Comparison of ENCODE assay signal across 8 cellular contexts in the genomic region with DNA sequence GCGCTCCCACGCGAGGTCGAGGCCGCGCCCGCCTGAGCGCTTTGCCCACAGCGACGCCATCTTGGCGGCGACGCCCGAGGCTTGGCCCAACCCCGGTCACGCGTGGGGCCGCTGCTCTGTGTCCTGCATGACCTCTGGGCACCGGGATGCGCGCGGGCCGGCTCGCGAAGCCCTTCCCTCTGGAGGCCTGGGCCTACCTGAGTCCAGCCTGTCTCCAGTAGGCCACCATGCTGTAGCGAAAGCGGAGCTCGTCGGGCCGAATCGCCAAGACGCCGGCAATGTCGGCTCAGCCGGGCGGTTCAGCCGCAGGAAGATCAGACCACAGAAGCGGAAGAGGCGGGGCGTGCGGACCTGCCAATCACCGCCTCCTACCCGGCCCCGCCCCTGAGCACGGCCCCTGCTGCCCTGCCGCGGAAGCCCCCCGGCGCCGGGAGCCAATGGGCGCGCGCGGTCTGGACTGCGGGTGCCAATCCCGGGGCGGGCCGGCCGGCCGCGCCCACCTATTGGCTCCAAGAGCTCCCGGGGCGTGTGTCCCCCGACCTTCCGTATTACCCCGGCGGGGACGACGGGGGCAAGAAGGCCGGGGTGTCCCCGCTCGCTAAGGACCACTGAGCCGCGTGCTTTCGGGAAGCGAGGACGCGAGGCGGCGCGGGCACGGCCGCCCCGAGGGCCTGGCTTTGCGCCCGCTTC.
A peak's percentile ranks its signal among the peaks of the same experiment; 100 is the strongest.
DNase-seq lines count a peak whose midpoint lies in the region; ATAC-seq, FAIRE-seq and TF ChIP-seq lines count a peak whose summit lies in the region.

Gene ATP5F1E (minus strand): TSS at position 313 of the 690 bp plus-strand sequence. CDS start 84 bp downstream, at position 229.

- peak; percentile 98 for DNase-seq in Ammon's horn (ENCODE audit: low spot score)
- peak; percentile 84 for DNase-seq in GM19239 (ENCODE audit: insufficient read length, low spot score)
- peak; percentile 77 for DNase-seq in NCI-H524 treated with DMSO at 0.1 percent for 48 hours (lab: John Stamatoyannopoulos, UW)
- peak; percentile 96 to 98 for DNase-seq in activated CD4-positive, alpha-beta T cell treated with anti-CD3 and anti-CD28 coated beads for 4 hours
- peak; percentile 96 for DNase-seq in choroid plexus epithelial cell (ENCODE audit: low read depth)
- DNase-seq in stimulated activated CD4-positive, alpha-beta T cell treated with anti-CD3 and anti-CD28 coated beads, Interleukin-1b, Interleukin-23, amount 100 ng/mL, for 24 hours (ENCODE audit: low read depth in 4 of 4, low spot score in 1 of 4) = peak; percentile 89 to 95 (median 90)

- peak; percentile 40 for FAIRE-seq in GM19239 (lab: Jason Lieb, UNC)

- H3K4me3 ChIP-seq in choroid plexus epithelial cell (ENCODE audit: low read depth, low read length) = peak within 1 kb of the TSS; percentile 89

- peak within 1 kb of the TSS; percentile 93 for H3K27ac ChIP-seq in layer of hippocampus (ENCODE audit: low read depth, low read length)

- H3K27me3 ChIP-seq in layer of hippocampus (ENCODE audit: control insufficient read depth, insufficient read depth, low read length) = no peaks in the 10 kb centered on the region

- ATAC-seq in HG03457 (IDR thresholded peaks at IDR 0.05; ENCODE audit: unreplicated experiment) = peak; percentile 91

- no peak for TF ChIP-seq CTCF in choroid plexus epithelial cell (conservative IDR thresholded peaks at IDR 0.05; ENCODE audit: low read depth, low read length)

Comparison
In these comparisons a context has a peak if more than half of its experiments do, and no peak if none do; other contexts are left out.
1. Peak in every context shown above with its lines: DNase-seq, ATAC-seq, H3K4me3 ChIP-seq and H3K27ac ChIP-seq.